In genomic region chr2:37585295-37585908, GRCh38 we compare ENCODE assay signal across 8 cellular contexts.
DNase-seq lines count a peak whose midpoint lies in the region; ATAC-seq and TF ChIP-seq lines count a peak whose summit lies in the region.

No MANE protein-coding gene starts in this region.

- H4K20me1 ChIP-seq in OCI-LY7 (ENCODE audit: insufficient read depth, low read length): no peaks in the 10 kb centered on the region

- H3K27ac ChIP-seq in ascending aorta (peak overlapping the region; percentile 17 to 69), OCI-LY7 (ENCODE audit: low read depth, low read length, poor library complexity, severe bottlenecking) (no peak overlapping the region)

- H3K27ac Mint-ChIP-seq in nephron: peak overlapping the region in 2 of 3 experiments; percentile 17 to 64

- ATAC-seq in HG03469 (IDR thresholded peaks at IDR 0.05; ENCODE audit: unreplicated experiment): no peak

- H3K9me2 ChIP-seq in OCI-LY7 (ENCODE audit: insufficient read depth, low read length): no peaks in the 10 kb centered on the region

- TF ChIP-seq CTCF in ascending aorta (IDR thresholded peaks at IDR 0.05) (no peak), nephron (IDR thresholded peaks at IDR 0.05; ENCODE audit: unreplicated experiment in 3 of 3) (no peak), OCI-LY7 (conservative IDR thresholded peaks at IDR 0.05; ENCODE audit: low read length) (no peak)

- H3K27me3 Mint-ChIP-seq in nephron (ENCODE audit: low read depth): no peaks in the 10 kb centered on the region

- H3K9me3 ChIP-seq in ascending aorta: no peaks in the 10 kb centered on the region
- H3K9me3 ChIP-seq in HAP-1: no peaks in the 10 kb centered on the region
- H3K9me3 ChIP-seq in OCI-LY7 (ENCODE audit: low read length): no peaks in the 10 kb centered on the region

- intact Hi-C loops in ascending aorta (cut with DNase I): no loop called here
- intact Hi-C loops in OCI-LY7 (cut with micrococcal nuclease; ENCODE audit: unreplicated experiment): no loop called here

- no peaks in the 10 kb centered on the region for H3K36me3 ChIP-seq in ascending aorta
- H3K36me3 ChIP-seq in HAP-1 (replicated peaks): no peaks in the 10 kb centered on the region
- H3K36me3 ChIP-seq in OCI-LY7 (ENCODE audit: insufficient read depth, low read length): no peaks in the 10 kb centered on the region

- no peaks in the 10 kb centered on the region for H3K36me3 Mint-ChIP-seq in nephron (ENCODE audit: low read depth)

- in situ Hi-C loops in HAP-1 (cut with MboI; ENCODE audit: low sequenced_read_pairs): no loop called here

- H3K4me1 ChIP-seq in ascending aorta (peaks cover 18 to 37% of the 10 kb centered on the region in 2 donors), HAP-1 (peaks cover 16% of the 10 kb centered on the region), OCI-LY7 (ENCODE audit: insufficient read depth, low read length, poor library complexity, severe bottlenecking) (no peaks in the 10 kb centered on the region)

- H3K4me3 ChIP-seq in ascending aorta (peak overlapping the region in 1 of 2 donors; percentile 19), HAP-1 (no peak overlapping the region), OCI-LY7 (ENCODE audit: low read depth, low read length, poor library complexity, severe bottlenecking) (no peak overlapping the region)

- DNase-seq in NCI-H1417 (lab: John Stamatoyannopoulos, UW) (peak; percentile 37 to 71 (median 47)), NCI-H1417 treated with DMSO at 0.1 percent for 48 hours (lab: John Stamatoyannopoulos, UW) (no peak), NCI-H2029 (lab: John Stamatoyannopoulos, UW) (peak; percentile 35), ascending aorta (ENCODE audit: low spot score in 2 of 2) (no peak), HAP-1 (ENCODE audit: low spot score in 2 of 2) (no peak), OCI-LY7 (ENCODE audit: low spot score) (no peak)

- no peak overlapping the region for H2AFZ ChIP-seq in OCI-LY7 (ENCODE audit: low read length)

- peaks cover 62% of the 10 kb centered on the region for H3K4me1 Mint-ChIP-seq in nephron

- POLR2A ChIA-PET in OCI-LY7 (lab: Charles Lee): interaction anchor here (0.5 kb wide), 1 partner anchor 171 kb away, joined by 3 read pairs; no protein-coding TSS in a partner anchor

- H3K9me3 Mint-ChIP-seq in nephron: peaks cover under 1% of the 10 kb centered on the region

- CTCF ChIA-PET in OCI-LY7 (lab: Charles Lee; ENCODE audit: unreplicated experiment): no interaction called here

- H3K4me3 Mint-ChIP-seq in nephron: peak overlapping the region in 2 of 3 experiments; percentile 0 to 1

- H3K4me2 ChIP-seq in OCI-LY7 (ENCODE audit: low read length): no peak overlapping the region

- H3K79me2 ChIP-seq in OCI-LY7 (ENCODE audit: insufficient read depth, low read depth, low read length): no peaks in the 10 kb centered on the region

- H3K27me3 ChIP-seq in ascending aorta (no peaks in the 10 kb centered on the region), HAP-1 (ENCODE audit: low read depth) (0 out of 2 replicates have a peak, but pooled peaks cover 2% of the 10 kb centered on the region)

- no TSS peak for BruUV-seq in OCI-LY7 (replicated peaks; lab: Mats Ljungman, UMichigan)

Comparison
In these comparisons a context has a peak if more than half of its experiments do, and no peak if none do; other contexts are left out.
1. DNase-seq: peak in NCI-H1417 (3 of 3) and NCI-H2029 (single experiment); none in NCI-H1417 treated with DMSO at 0.1 percent for 48 hours (single experiment), ascending aorta (0 of 2), HAP-1 (0 of 2) and OCI-LY7 (single experiment).